ENCODE assay signal across 1 cellular context in the genomic region with DNA sequence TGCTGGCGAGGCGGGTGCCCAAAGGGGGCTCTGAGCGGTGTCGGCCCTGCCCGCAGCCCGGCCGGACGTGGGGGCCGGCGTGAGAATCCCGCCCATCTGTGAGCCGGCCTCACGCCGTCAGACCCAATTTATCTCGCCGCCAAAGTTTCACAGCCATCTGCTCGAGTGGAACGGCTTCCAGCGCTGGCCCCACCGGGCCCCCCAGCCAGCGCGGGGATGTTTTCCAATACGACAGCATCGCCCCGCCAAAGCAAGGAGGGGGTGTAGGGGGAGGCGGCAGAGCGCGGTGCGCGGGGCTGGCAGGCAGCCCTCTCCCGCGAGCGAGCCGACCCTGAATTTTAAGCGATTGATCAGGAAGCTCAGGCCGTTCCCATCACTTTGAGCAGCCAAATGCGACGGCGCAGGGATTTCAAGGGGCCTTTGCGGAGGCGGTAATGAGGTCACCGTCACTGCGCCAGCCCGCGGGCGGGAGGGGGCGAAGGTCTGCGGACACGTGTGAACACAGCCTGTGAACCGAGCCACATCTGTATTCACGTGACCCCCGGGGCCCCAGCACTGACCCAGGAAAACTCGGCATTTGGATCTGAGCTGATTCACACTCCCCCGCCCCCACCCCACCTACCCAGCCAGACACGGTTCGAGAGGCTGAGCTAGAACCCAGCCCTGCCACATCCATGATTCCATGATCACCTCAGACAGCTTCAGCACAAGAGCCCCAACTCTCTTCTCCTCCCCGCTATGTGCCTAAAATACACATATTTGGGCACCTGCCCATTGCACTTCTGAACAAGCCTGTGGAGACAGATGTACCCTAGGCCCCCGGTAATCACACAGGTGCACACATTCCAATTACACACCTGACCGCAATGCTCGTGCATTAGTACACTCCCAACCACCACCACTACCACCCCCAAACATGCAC.
TF ChIP-seq lines count a peak whose summit lies in the region.

No MANE protein-coding gene starts in this region.

TF ChIP-seq in HepG2, 621 proteins besides CTCF, POLR2A, EP300 and RAD21 (continued from another document and continues in another):
- TF ChIP-seq, protein P1, sequence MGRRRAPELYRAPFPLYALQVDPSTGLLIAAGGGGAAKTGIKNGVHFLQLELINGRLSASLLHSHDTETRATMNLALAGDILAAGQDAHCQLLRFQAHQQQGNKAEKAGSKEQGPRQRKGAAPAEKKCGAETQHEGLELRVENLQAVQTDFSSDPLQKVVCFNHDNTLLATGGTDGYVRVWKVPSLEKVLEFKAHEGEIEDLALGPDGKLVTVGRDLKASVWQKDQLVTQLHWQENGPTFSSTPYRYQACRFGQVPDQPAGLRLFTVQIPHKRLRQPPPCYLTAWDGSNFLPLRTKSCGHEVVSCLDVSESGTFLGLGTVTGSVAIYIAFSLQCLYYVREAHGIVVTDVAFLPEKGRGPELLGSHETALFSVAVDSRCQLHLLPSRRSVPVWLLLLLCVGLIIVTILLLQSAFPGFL (CRISPR knock-in tag; IDR thresholded peaks at IDR 0.05) = no peak
- TF ChIP-seq, protein P2, sequence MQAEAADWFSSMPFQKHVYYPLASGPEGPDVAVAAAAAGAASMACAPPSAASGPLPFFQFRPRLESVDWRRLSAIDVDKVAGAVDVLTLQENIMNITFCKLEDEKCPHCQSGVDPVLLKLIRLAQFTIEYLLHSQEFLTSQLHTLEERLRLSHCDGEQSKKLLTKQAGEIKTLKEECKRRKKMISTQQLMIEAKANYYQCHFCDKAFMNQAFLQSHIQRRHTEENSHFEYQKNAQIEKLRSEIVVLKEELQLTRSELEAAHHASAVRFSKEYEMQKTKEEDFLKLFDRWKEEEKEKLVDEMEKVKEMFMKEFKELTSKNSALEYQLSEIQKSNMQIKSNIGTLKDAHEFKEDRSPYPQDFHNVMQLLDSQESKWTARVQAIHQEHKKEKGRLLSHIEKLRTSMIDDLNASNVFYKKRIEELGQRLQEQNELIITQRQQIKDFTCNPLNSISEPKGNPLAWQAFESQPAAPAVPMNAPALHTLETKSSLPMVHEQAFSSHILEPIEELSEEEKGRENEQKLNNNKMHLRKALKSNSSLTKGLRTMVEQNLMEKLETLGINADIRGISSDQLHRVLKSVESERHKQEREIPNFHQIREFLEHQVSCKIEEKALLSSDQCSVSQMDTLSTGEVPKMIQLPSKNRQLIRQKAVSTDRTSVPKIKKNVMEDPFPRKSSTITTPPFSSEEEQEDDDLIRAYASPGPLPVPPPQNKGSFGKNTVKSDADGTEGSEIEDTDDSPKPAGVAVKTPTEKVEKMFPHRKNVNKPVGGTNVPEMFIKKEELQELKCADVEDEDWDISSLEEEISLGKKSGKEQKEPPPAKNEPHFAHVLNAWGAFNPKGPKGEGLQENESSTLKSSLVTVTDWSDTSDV (CRISPR knock-in tag; IDR thresholded peaks at IDR 0.05) = no peak
- no peak for TF ChIP-seq ZFYVE20 (CRISPR knock-in tag; IDR thresholded peaks at IDR 0.05; ENCODE audit: borderline replicate concordance, low read depth)
- TF ChIP-seq IRX3 (CRISPR knock-in tag; IDR thresholded peaks at IDR 0.05; ENCODE audit: borderline replicate concordance, low read depth) = no peak
- no peak for TF ChIP-seq CHCHD3 (CRISPR knock-in tag; IDR thresholded peaks at IDR 0.05)
- TF ChIP-seq MYNN (CRISPR knock-in tag; IDR thresholded peaks at IDR 0.05; ENCODE audit: low read depth) = no peak
- TF ChIP-seq TAF1 (CRISPR knock-in tag; IDR thresholded peaks at IDR 0.05) = peak; percentile 40; the same call in 1 of the 2 replicates
- TF ChIP-seq KDM1A (CRISPR knock-in tag; IDR thresholded peaks at IDR 0.05) = no peak
- TF ChIP-seq, protein P3, sequence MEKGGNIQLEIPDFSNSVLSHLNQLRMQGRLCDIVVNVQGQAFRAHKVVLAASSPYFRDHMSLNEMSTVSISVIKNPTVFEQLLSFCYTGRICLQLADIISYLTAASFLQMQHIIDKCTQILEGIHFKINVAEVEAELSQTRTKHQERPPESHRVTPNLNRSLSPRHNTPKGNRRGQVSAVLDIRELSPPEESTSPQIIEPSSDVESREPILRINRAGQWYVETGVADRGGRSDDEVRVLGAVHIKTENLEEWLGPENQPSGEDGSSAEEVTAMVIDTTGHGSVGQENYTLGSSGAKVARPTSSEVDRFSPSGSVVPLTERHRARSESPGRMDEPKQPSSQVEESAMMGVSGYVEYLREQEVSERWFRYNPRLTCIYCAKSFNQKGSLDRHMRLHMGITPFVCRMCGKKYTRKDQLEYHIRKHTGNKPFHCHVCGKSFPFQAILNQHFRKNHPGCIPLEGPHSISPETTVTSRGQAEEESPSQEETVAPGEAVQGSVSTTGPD (CRISPR knock-in tag; IDR thresholded peaks at IDR 0.05) = no peak
- TF ChIP-seq ZNF672 (CRISPR knock-in tag; IDR thresholded peaks at IDR 0.05) = no peak
- no peak for TF ChIP-seq SAFB2 (CRISPR knock-in tag; IDR thresholded peaks at IDR 0.05; ENCODE audit: borderline replicate concordance, low read depth)
- peak; percentile 44 for TF ChIP-seq RBFOX2 (IDR thresholded peaks at IDR 0.05; ENCODE audit: low read depth, low read length)
- TF ChIP-seq, protein P4, sequence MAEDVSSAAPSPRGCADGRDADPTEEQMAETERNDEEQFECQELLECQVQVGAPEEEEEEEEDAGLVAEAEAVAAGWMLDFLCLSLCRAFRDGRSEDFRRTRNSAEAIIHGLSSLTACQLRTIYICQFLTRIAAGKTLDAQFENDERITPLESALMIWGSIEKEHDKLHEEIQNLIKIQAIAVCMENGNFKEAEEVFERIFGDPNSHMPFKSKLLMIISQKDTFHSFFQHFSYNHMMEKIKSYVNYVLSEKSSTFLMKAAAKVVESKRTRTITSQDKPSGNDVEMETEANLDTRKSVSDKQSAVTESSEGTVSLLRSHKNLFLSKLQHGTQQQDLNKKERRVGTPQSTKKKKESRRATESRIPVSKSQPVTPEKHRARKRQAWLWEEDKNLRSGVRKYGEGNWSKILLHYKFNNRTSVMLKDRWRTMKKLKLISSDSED (CRISPR knock-in tag; IDR thresholded peaks at IDR 0.05) = no peak
- TF ChIP-seq SAP130 (CRISPR knock-in tag; IDR thresholded peaks at IDR 0.05; ENCODE audit: low read depth) = peak; percentile 61
- no peak for TF ChIP-seq TP53 (CRISPR knock-in tag; conservative IDR thresholded peaks at IDR 0.05)
- TF ChIP-seq SNRNP70 (IDR thresholded peaks at IDR 0.05; ENCODE audit: low read depth, low read length) = no peak
- TF ChIP-seq MAF1 (CRISPR knock-in tag; IDR thresholded peaks at IDR 0.05; ENCODE audit: borderline replicate concordance) = no peak
- TF ChIP-seq FOSL2 (CRISPR knock-in tag; IDR thresholded peaks at IDR 0.05) = peak; percentile 67
- peak; percentile 37; the same call in 1 of the 2 replicates for TF ChIP-seq ZFY (CRISPR knock-in tag; IDR thresholded peaks at IDR 0.05)
- TF ChIP-seq YY1 (IDR thresholded peaks at IDR 0.05; ENCODE audit: insufficient read depth, insufficient replicate concordance, low read depth, low read length) = no peak
- TF ChIP-seq, protein P5, sequence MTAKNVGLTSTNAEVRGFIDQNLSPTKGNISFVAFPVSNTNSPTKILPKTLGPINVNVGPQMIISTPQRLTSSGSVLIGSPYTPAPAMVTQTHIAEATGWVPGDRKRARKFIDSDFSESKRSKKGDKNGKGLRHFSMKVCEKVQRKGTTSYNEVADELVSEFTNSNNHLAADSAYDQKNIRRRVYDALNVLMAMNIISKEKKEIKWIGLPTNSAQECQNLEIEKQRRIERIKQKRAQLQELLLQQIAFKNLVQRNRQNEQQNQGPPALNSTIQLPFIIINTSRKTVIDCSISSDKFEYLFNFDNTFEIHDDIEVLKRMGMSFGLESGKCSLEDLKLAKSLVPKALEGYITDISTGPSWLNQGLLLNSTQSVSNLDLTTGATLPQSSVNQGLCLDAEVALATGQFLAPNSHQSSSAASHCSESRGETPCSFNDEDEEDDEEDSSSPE (CRISPR knock-in tag; IDR thresholded peaks at IDR 0.05) = peak; percentile 47
- TF ChIP-seq TOPORS (CRISPR knock-in tag; IDR thresholded peaks at IDR 0.05) = no peak
- no peak for TF ChIP-seq ZNF180 (CRISPR knock-in tag; IDR thresholded peaks at IDR 0.05; ENCODE audit: borderline replicate concordance, low read depth)
- TF ChIP-seq ZNF549 (CRISPR knock-in tag; IDR thresholded peaks at IDR 0.05) = no peak
- no peak for TF ChIP-seq ZNF329 (CRISPR knock-in tag; IDR thresholded peaks at IDR 0.05; ENCODE audit: low read depth)
- no peak; the same call in 1 of the 2 replicates for TF ChIP-seq ZNF670 (CRISPR knock-in tag; IDR thresholded peaks at IDR 0.05; ENCODE audit: borderline replicate concordance)
- no peak; the same call in 1 of the 2 replicates for TF ChIP-seq CBX5 (CRISPR knock-in tag; IDR thresholded peaks at IDR 0.05; ENCODE audit: borderline replicate concordance)
- TF ChIP-seq CBX1 (IDR thresholded peaks at IDR 0.05; ENCODE audit: low read depth) = no peak
- TF ChIP-seq NFATC3 (CRISPR knock-in tag; IDR thresholded peaks at IDR 0.05) = no peak
- TF ChIP-seq BCL6 (CRISPR knock-in tag; IDR thresholded peaks at IDR 0.05) = 0 out of 2 replicates have a peak, but pooled peaks have one; percentile 8
- no peak for TF ChIP-seq HNRNPH1 (optimal IDR thresholded peaks at IDR 0.05; ENCODE audit: low read depth, low read length)
- TF ChIP-seq, protein P6, sequence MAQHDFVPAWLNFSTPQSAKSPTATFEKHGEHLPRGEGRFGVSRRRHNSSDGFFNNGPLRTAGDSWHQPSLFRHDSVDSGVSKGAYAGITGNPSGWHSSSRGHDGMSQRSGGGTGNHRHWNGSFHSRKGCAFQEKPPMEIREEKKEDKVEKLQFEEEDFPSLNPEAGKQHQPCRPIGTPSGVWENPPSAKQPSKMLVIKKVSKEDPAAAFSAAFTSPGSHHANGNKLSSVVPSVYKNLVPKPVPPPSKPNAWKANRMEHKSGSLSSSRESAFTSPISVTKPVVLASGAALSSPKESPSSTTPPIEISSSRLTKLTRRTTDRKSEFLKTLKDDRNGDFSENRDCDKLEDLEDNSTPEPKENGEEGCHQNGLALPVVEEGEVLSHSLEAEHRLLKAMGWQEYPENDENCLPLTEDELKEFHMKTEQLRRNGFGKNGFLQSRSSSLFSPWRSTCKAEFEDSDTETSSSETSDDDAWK (CRISPR knock-in tag; IDR thresholded peaks at IDR 0.05) = no peak
- 0 out of 2 replicates have a peak, but pooled peaks have one; percentile 31 for TF ChIP-seq ZNF274 (CRISPR knock-in tag; IDR thresholded peaks at IDR 0.05)
- TF ChIP-seq, protein P7, sequence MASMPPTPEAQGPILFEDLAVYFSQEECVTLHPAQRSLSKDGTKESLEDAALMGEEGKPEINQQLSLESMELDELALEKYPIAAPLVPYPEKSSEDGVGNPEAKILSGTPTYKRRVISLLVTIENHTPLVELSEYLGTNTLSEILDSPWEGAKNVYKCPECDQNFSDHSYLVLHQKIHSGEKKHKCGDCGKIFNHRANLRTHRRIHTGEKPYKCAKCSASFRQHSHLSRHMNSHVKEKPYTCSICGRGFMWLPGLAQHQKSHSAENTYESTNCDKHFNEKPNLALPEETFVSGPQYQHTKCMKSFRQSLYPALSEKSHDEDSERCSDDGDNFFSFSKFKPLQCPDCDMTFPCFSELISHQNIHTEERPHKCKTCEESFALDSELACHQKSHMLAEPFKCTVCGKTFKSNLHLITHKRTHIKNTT (CRISPR knock-in tag; IDR thresholded peaks at IDR 0.05) = no peak
- TF ChIP-seq SRSF4 (IDR thresholded peaks at IDR 0.05; ENCODE audit: low read depth, low read length, poor library complexity, severe bottlenecking) = no peak
- TF ChIP-seq ZNF263 (CRISPR knock-in tag; IDR thresholded peaks at IDR 0.05) = 0 out of 2 replicates have a peak, but pooled peaks have one; percentile 33
- TF ChIP-seq ZNF776 (CRISPR knock-in tag; IDR thresholded peaks at IDR 0.05) = 0 out of 2 replicates have a peak, but pooled peaks have one; percentile 38
- TF ChIP-seq ZNF557 (CRISPR knock-in tag; IDR thresholded peaks at IDR 0.05) = no peak
- no peak for TF ChIP-seq SMAD1 (CRISPR knock-in tag; IDR thresholded peaks at IDR 0.05; ENCODE audit: borderline replicate concordance, low read depth)
- TF ChIP-seq FOXA1 (IDR thresholded peaks at IDR 0.05) = no peak
- no peak for TF ChIP-seq FOXA1 (CRISPR knock-in tag; IDR thresholded peaks at IDR 0.05)
- TF ChIP-seq, protein P8, sequence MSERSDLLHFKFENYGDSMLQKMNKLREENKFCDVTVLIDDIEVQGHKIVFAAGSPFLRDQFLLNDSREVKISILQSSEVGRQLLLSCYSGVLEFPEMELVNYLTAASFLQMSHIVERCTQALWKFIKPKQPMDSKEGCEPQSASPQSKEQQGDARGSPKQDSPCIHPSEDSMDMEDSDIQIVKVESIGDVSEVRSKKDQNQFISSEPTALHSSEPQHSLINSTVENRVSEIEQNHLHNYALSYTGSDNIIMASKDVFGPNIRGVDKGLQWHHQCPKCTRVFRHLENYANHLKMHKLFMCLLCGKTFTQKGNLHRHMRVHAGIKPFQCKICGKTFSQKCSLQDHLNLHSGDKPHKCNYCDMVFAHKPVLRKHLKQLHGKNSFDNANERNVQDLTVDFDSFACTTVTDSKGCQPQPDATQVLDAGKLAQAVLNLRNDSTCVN (CRISPR knock-in tag; IDR thresholded peaks at IDR 0.05; ENCODE audit: borderline replicate concordance) = no peak
- no peak for TF ChIP-seq ZNF282 (IDR thresholded peaks at IDR 0.05; ENCODE audit: partially characterized antibody)
- peak; percentile 69; the same call in 1 of the 2 replicates for TF ChIP-seq JUN (CRISPR knock-in tag; IDR thresholded peaks at IDR 0.05)
- TF ChIP-seq, protein P9, sequence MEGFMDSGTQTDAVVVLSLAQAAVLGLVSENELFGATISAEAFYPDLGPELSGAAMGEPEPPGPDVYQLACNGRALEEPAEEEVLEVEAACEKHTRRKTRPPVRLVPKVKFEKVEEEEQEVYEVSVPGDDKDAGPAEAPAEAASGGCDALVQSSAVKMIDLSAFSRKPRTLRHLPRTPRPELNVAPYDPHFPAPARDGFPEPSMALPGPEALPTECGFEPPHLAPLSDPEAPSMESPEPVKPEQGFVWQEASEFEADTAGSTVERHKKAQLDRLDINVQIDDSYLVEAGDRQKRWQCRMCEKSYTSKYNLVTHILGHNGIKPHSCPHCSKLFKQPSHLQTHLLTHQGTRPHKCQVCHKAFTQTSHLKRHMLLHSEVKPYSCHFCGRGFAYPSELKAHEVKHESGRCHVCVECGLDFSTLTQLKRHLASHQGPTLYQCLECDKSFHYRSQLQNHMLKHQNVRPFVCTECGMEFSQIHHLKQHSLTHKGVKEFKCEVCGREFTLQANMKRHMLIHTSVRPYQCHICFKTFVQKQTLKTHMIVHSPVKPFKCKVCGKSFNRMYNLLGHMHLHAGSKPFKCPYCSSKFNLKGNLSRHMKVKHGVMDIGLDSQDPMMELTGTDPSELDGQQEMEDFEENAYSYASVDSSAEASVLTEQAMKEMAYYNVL (CRISPR knock-in tag; IDR thresholded peaks at IDR 0.05; ENCODE audit: borderline replicate concordance) = no peak
- TF ChIP-seq RFX3 (CRISPR knock-in tag; IDR thresholded peaks at IDR 0.05) = no peak
- no peak for TF ChIP-seq RAD51 (IDR thresholded peaks at IDR 0.05; ENCODE audit: borderline replicate concordance)
- no peak for TF ChIP-seq U2AF1 (optimal IDR thresholded peaks at IDR 0.05; ENCODE audit: low read depth, low read length)
- TF ChIP-seq, protein P10, sequence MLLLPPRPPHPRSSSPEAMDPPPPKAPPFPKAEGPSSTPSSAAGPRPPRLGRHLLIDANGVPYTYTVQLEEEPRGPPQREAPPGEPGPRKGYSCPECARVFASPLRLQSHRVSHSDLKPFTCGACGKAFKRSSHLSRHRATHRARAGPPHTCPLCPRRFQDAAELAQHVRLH (CRISPR knock-in tag; IDR thresholded peaks at IDR 0.05; ENCODE audit: borderline replicate concordance, low read depth) = no peak
- TF ChIP-seq MBNL3 (CRISPR knock-in tag; conservative IDR thresholded peaks at IDR 0.05) = no peak
- no peak for TF ChIP-seq EZH2 (conservative IDR thresholded peaks at IDR 0.05; ENCODE audit: low read depth, low read length)
- TF ChIP-seq, protein P11, sequence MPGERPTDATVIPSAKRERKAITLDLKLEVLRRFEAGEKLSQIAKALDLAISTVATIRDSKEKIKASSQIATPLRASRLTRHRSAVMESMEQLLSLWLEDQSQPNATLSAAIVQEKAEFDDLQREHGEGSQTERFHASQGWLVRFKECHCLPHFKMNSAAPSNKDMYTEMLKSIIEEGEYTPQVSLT (CRISPR knock-in tag; IDR thresholded peaks at IDR 0.05; ENCODE audit: borderline replicate concordance, low read depth) = no peak
- no peak for TF ChIP-seq RNF2 (conservative IDR thresholded peaks at IDR 0.05; ENCODE audit: low read depth)
